In genomic region chr3:149468504-149469212, GRCh38 we compare ENCODE assay signal across 11 cellular contexts. TPM values are rescaled to one million over a fixed set of nuclear protein-coding genes. Genes with fewer than 3 reads are reported as not detected.
A peak's percentile ranks its signal among the peaks of the same experiment; 100 is the strongest.
DNase-seq lines count a peak whose midpoint lies in the region; ATAC-seq and TF ChIP-seq lines count a peak whose summit lies in the region.
"Had no signal": no experiment of that assay in that cellular context is flagged by ENCODE, and none has a peak within 500 bp of the region (broad histone marks: within the 10 kb centered on the region; RNA-seq: fewer than 3 reads in every experiment).

No MANE protein-coding gene starts in this region.

- no peak overlapping the region for H3K4me3 ChIP-seq in osteoblast (ENCODE audit: insufficient read depth, low read length)
- H3K4me3 ChIP-seq: tibial artery had no signal

- H3K4me1 ChIP-seq in osteoblast (ENCODE audit: insufficient read depth, low read length) = peaks cover 65% of the 10 kb centered on the region

- DNase-seq in GM19238 (ENCODE audit: insufficient read length, low spot score) (peak; percentile 29), osteoblast (ENCODE audit: insufficient read length, low spot score, missing footprints) (no peak), NCI-H1930 (lab: John Stamatoyannopoulos, UW) (no peak), globus pallidus (ENCODE audit: low spot score) (no peak), DMS53 treated with DMSO at 0.1 percent for 48 hours (lab: John Stamatoyannopoulos, UW; ENCODE audit: unreplicated experiment) (no peak), glomerular visceral epithelial cell (ENCODE audit: extremely low spot score) (no peak)
- DNase-seq: NCI-H526 treated with DMSO at 0.1 percent for 48 hours, tibial artery had no signal

- ATAC-seq in HG02610 (IDR thresholded peaks at IDR 0.05; ENCODE audit: unreplicated experiment) (peak; percentile 92), HG03565 (IDR thresholded peaks at IDR 0.05; ENCODE audit: unreplicated experiment) (peak; percentile 85)

- H3K27ac ChIP-seq in osteoblast (ENCODE audit: low read depth, low read length) = peak overlapping the region; percentile 15

- H4K20me1 ChIP-seq in osteoblast (ENCODE audit: insufficient read depth, low read length) = no peaks in the 10 kb centered on the region

- H3K27me3 ChIP-seq in osteoblast (ENCODE audit: insufficient read depth, low read length) = no peaks in the 10 kb centered on the region
- H3K27me3 ChIP-seq: tibial artery had no signal

- no peaks in the 10 kb centered on the region for H3K36me3 ChIP-seq in osteoblast (ENCODE audit: insufficient read depth, low read length)
- H3K36me3 ChIP-seq: tibial artery had no signal

- H3K79me2 ChIP-seq in osteoblast (ENCODE audit: insufficient read depth, low read length) = no peaks in the 10 kb centered on the region

- no peaks in the 10 kb centered on the region for H3K9me3 ChIP-seq in osteoblast (ENCODE audit: low read depth, low read length)
- H3K9me3 ChIP-seq: tibial artery had no signal

- no peak for TF ChIP-seq CTCF in osteoblast (IDR thresholded peaks at IDR 0.05; ENCODE audit: extremely low read depth, low read depth, low read length)

- H3K4me2 ChIP-seq in osteoblast (ENCODE audit: insufficient read depth, low read length) = no peak overlapping the region

- H2AFZ ChIP-seq in osteoblast (ENCODE audit: low read length) = peak overlapping the region; percentile 27

RNA-seq across cellular contexts. Expression of gene TM4SF4, which starts 5.8 kb away (rescaled TPM):
- under 0.01 TPM in 1 of 2 replicates, not detected in the other for total RNA-seq in osteoblast
- total RNA-seq: Daoy had no signal
